17 cellular contexts compared by ENCODE assay signal in the genomic region with DNA sequence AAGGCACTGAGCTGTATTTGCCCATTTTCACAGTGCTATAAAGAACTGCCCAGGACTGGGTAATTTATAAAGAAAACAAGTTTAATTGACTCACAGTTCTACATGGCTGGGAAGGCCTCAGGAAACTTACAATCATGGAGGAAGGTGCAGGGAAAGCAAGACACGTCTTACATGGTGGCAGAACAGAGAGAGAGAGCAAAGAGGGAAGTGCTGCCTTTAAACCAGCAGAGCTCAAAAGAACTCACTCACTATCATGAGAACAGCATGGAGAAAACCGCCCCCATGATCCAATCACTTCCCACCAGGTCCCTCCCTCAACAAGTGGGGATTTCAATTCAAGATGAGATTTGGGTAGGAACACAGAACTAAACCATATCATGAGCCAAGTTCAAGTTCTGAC.
A peak's percentile ranks its signal among the peaks of the same experiment; 100 is the strongest.
DNase-seq lines count a peak whose midpoint lies in the region; ATAC-seq and TF ChIP-seq lines count a peak whose summit lies in the region.
"Had no signal": no experiment of that assay in that cellular context is flagged by ENCODE, and none has a peak within 500 bp of the region (broad histone marks: within the 10 kb centered on the region; RNA-seq: fewer than 3 reads in every experiment).

No MANE protein-coding gene starts in this region.

- no peaks in the 10 kb centered on the region for H3K36me3 ChIP-seq in esophagus squamous epithelium
- H3K36me3 ChIP-seq: BE2C had no signal

- peaks cover 0 to 41% (median 4%) of the 10 kb centered on the region in 3 donors for H3K4me1 ChIP-seq in esophagus squamous epithelium

- no peaks in the 10 kb centered on the region for H3K27me3 ChIP-seq in esophagus squamous epithelium
- H3K27me3 ChIP-seq: BE2C had no signal

- DNase-seq in KBM-7 (peak; percentile 6), nephron progenitor cell (no peak), esophagus squamous epithelium (lab: John Stamatoyannopoulos, UW) (no peak), AML-193 (lab: John Stamatoyannopoulos, UW) (no peak)
- DNase-seq in stimulated activated effector memory CD8-positive, alpha-beta T cell treated with anti-CD3 and anti-CD28 coated beads, Interleukin-12 subunit alpha, Interleukin-12 subunit beta, amount 100 ng/mL, for 72 hours (ENCODE audit: low spot score in 2 of 2) = no peak
- DNase-seq: BE2C; CD8-positive, alpha-beta T cell; COR-L47; DMS153; DMS79 treated with DMSO at 0.1 percent for 48 hours; EL; HCEC 1CT; HFFc6; IMR-90 had no signal

- TF ChIP-seq CTCF in VCaP (conservative IDR thresholded peaks at IDR 0.05) (no peak), nephron progenitor cell (IDR thresholded peaks at IDR 0.05) (no peak), esophagus squamous epithelium (IDR thresholded peaks at IDR 0.05) (no peak)

- H3K27ac Mint-ChIP-seq in nephron progenitor cell = peak overlapping the region; percentile 13
- H3K27ac Mint-ChIP-seq in stimulated activated effector memory CD8-positive, alpha-beta T cell treated with anti-CD3 and anti-CD28 coated beads, Interleukin-12 subunit alpha, Interleukin-12 subunit beta, amount 100 ng/mL, for 72 hours = peak overlapping the region; percentile 18
- H3K27ac Mint-ChIP-seq: CD8-positive, alpha-beta T cell; HFFc6 had no signal

- H3K9me3 Mint-ChIP-seq in nephron progenitor cell = peaks cover 4% of the 10 kb centered on the region
- no peaks in the 10 kb centered on the region for H3K9me3 Mint-ChIP-seq in stimulated activated effector memory CD8-positive, alpha-beta T cell treated with anti-CD3 and anti-CD28 coated beads, Interleukin-12 subunit alpha, Interleukin-12 subunit beta, amount 100 ng/mL, for 72 hours
- H3K9me3 Mint-ChIP-seq: CD8-positive, alpha-beta T cell; HFFc6 had no signal

- intact Hi-C loops in esophagus squamous epithelium (cut with DNase I) = no loop called here

- H3K9me3 ChIP-seq in esophagus squamous epithelium = no peaks in the 10 kb centered on the region
- H3K9me3 ChIP-seq: BE2C had no signal

- peaks cover 71% of the 10 kb centered on the region for H3K4me1 Mint-ChIP-seq in nephron progenitor cell
- H3K4me1 Mint-ChIP-seq in stimulated activated effector memory CD8-positive, alpha-beta T cell treated with anti-CD3 and anti-CD28 coated beads, Interleukin-12 subunit alpha, Interleukin-12 subunit beta, amount 100 ng/mL, for 72 hours = peaks cover 22% of the 10 kb centered on the region

- H3K36me3 Mint-ChIP-seq in nephron progenitor cell (ENCODE audit: low read depth) = no peaks in the 10 kb centered on the region
- no peaks in the 10 kb centered on the region for H3K36me3 Mint-ChIP-seq in stimulated activated effector memory CD8-positive, alpha-beta T cell treated with anti-CD3 and anti-CD28 coated beads, Interleukin-12 subunit alpha, Interleukin-12 subunit beta, amount 100 ng/mL, for 72 hours
- H3K36me3 Mint-ChIP-seq: CD8-positive, alpha-beta T cell had no signal

- H3K27ac ChIP-seq in VCaP (0 out of 2 replicates have a peak overlapping the region, but pooled peaks have one; percentile 8), esophagus squamous epithelium (peak overlapping the region in 2 of 4 donors; percentile 65 to 74)
- H3K27ac ChIP-seq: C4-2B had no signal

- ATAC-seq in stimulated activated effector memory CD8-positive, alpha-beta T cell treated with anti-CD3 and anti-CD28 coated beads, Interleukin-12 subunit alpha, Interleukin-12 subunit beta, amount 100 ng/mL, for 72 hours = no peak
- ATAC-seq in HG03139 (IDR thresholded peaks at IDR 0.05; ENCODE audit: unreplicated experiment) = no peak
- ATAC-seq: CD8-positive, alpha-beta T cell had no signal

- TF ChIP-seq POLR2A in esophagus squamous epithelium (IDR thresholded peaks at IDR 0.05) = no peak

- peaks cover 4% of the 10 kb centered on the region for H3K27me3 Mint-ChIP-seq in nephron progenitor cell (ENCODE audit: low read depth, poor library complexity)

- no peak overlapping the region for H3K4me3 ChIP-seq in esophagus squamous epithelium

- no peak overlapping the region for H3K4me3 Mint-ChIP-seq in nephron progenitor cell
- H3K4me3 Mint-ChIP-seq in stimulated activated effector memory CD8-positive, alpha-beta T cell treated with anti-CD3 and anti-CD28 coated beads, Interleukin-12 subunit alpha, Interleukin-12 subunit beta, amount 100 ng/mL, for 72 hours = no peak overlapping the region
- H3K4me3 Mint-ChIP-seq: CD8-positive, alpha-beta T cell; HFFc6 had no signal

- in situ Hi-C loops in KBM-7 (cut with MboI; ENCODE audit: low pct_unique_long_range_greater_than_20kb, low sequenced_read_pairs) = no loop called here

- 77 to 93% methylated on average over 2 of the region's 2 CpGs for WGBS in esophagus squamous epithelium, 2 donors
